Comparison of ENCODE assay signal across 1 cellular context in genomic region chr1:82086739-82087138, GRCh38.
TF ChIP-seq lines count a peak whose summit lies in the region.

No MANE protein-coding gene starts in this region.

TF ChIP-seq in GM23338, 12 proteins besides CTCF, POLR2A, EP300 and RAD21 (continued from another document):
- TF ChIP-seq ZNF462 (CRISPR knock-in tag; IDR thresholded peaks at IDR 0.05): no peak
- no peak for TF ChIP-seq EZH2 (IDR thresholded peaks at IDR 0.05; ENCODE audit: low read depth, unreplicated experiment)
- TF ChIP-seq CREB1 (CRISPR knock-in tag; IDR thresholded peaks at IDR 0.05; ENCODE audit: low read depth): no peak
- TF ChIP-seq ZNF114 (CRISPR knock-in tag; IDR thresholded peaks at IDR 0.05): no peak
- no peak for TF ChIP-seq EZH2phosphoT487 (IDR thresholded peaks at IDR 0.05; ENCODE audit: unreplicated experiment)
- TF ChIP-seq STAT1 (IDR thresholded peaks at IDR 0.05; ENCODE audit: unreplicated experiment): no peak
- TF ChIP-seq ZNF331 (CRISPR knock-in tag; IDR thresholded peaks at IDR 0.05; ENCODE audit: low read depth): no peak
